ENCODE assay signal across 14 cellular contexts in the genomic region with DNA sequence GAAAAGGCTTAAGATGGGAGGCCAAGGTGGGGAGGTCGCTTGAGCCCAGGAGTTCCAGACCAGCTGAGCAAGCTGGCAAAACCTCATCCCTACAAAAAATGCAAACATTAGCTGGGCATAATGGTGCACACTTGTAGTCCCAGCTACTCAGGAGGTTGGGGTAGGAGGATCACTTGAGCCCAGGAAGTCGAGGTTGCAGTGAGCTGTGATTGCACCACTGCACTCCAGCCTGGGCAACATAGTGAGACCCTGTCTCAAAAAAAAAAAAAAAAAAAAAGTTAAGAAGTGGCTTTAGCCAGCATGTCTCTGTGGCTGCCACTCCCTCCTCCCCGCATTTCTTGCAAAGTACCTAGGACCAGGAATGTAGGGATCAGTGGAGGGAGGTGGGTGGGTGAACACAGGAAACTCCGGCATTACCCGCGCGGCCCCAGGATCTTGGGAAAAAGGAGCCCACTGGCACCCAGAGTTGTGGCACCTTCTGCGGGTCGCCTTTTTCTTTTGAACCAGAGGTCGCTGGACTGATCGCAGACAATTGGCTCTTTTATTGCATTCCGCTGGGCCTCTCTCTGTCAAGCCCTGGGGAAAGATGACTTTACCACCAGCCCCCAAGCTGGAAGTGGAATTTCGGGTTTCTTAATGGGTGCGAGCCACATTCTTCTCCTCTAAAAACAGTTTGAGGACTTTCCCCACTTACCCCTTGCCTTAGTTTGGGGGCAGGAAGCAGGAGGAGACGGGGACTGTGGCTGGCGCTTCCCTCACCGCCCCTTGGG. TPM values are rescaled to one million over a fixed set of nuclear protein-coding genes. Genes with fewer than 3 reads are reported as not detected.
A peak's percentile ranks its signal among the peaks of the same experiment; 100 is the strongest.
DNase-seq lines count a peak whose midpoint lies in the region; ATAC-seq, FAIRE-seq and TF ChIP-seq lines count a peak whose summit lies in the region.
"Had no signal": no experiment of that assay in that cellular context is flagged by ENCODE, and none has a peak within 500 bp of the region (broad histone marks: within the 10 kb centered on the region; RNA-seq: fewer than 3 reads in every experiment).

No MANE protein-coding gene starts in this region.

- intact Hi-C loops in K562 (cut with micrococcal nuclease), result no loop called here

- H3K79me2 ChIP-seq in K562 (ENCODE audit: control insufficient read depth, insufficient read depth, low read length), result no peaks in the 10 kb centered on the region

- no TSS peak for BruUV-seq in K562 (replicated peaks; lab: Mats Ljungman, UMichigan)

- H3K4me1 ChIP-seq in NT2/D1 (ENCODE audit: insufficient read depth, insufficient read length) (peaks cover 18% of the 10 kb centered on the region), K562 (replicated peaks in 1 of 2; ENCODE audit: control insufficient read depth in 2 of 2, insufficient read depth in 2 of 2, low read length in 2 of 2) (peaks cover 23 to 60% of the 10 kb centered on the region in 2 experiments)

- in situ Hi-C loops in K562 (cut with MboI), result no loop called here

- CTCF ChIA-PET in K562 (lab: Yijun Ruan, JAX; ENCODE audit: low intra/inter-chr PET ratio), result no interaction called here

- no peak for TF ChIP-seq POLR2A in K562 (conservative IDR thresholded peaks at IDR 0.05)

- no peaks in the 10 kb centered on the region for H3K9me3 Mint-ChIP-seq in T-helper 2 cell treated with Interferon-gamma antibody and Interleukin-4, amounts not matched to agents 5 μg/mL and 100 μg/mL, for 36 hours
- H3K9me3 Mint-ChIP-seq in neural crest cell, result no peaks in the 10 kb centered on the region

- H3K9ac ChIP-seq in NT2/D1 (ENCODE audit: insufficient read length, low read depth), result peak overlapping the region; percentile 64
- H3K9ac ChIP-seq in K562 (ENCODE audit: insufficient read depth in 1 of 2, low read depth in 2 of 2, low read length in 2 of 2), result no peak overlapping the region; a peak in 1 of 4 replicates

- no peak for ATAC-seq in K562
- no peak for ATAC-seq in HG02885 (IDR thresholded peaks at IDR 0.05; ENCODE audit: poor library complexity, unreplicated experiment)
- no peak for ATAC-seq in HG03439 (IDR thresholded peaks at IDR 0.05; ENCODE audit: unreplicated experiment)

- H3K4me3 Mint-ChIP-seq in T-helper 2 cell treated with Interferon-gamma antibody and Interleukin-4, amounts not matched to agents 5 μg/mL and 100 μg/mL, for 36 hours, result peak overlapping the region; percentile 70
- peak overlapping the region; percentile 90 for H3K4me3 Mint-ChIP-seq in neural crest cell

- H3K27me3 Mint-ChIP-seq in T-helper 2 cell treated with Interferon-gamma antibody and Interleukin-4, amounts not matched to agents 5 μg/mL and 100 μg/mL, for 36 hours (ENCODE audit: low read depth), result peaks cover 30% of the 10 kb centered on the region
- peaks cover 39% of the 10 kb centered on the region for H3K27me3 Mint-ChIP-seq in neural crest cell (ENCODE audit: low read depth)

- H3K4me2 ChIP-seq in K562 (ENCODE audit: insufficient read depth, low read length), result no peak overlapping the region

- H3K4me3 ChIP-seq in NT2/D1 (ENCODE audit: insufficient read length, low read depth) (peak overlapping the region; percentile 32), K562 (no peak overlapping the region)

- POLR2A ChIA-PET in K562 (lab: Yijun Ruan, JAX), result interaction anchor here (0.5 kb wide), 1 partner anchor 9 kb away, joined by 3 read pairs; no protein-coding TSS in a partner anchor

- no peak for TF ChIP-seq RAD21 in K562 (CRISPR knock-in tag; conservative IDR thresholded peaks at IDR 0.05 in 1 of 2, IDR thresholded peaks at IDR 0.05 in 1 of 2)

- H3K27ac Mint-ChIP-seq in T-helper 2 cell treated with Interferon-gamma antibody and Interleukin-4, amounts not matched to agents 5 μg/mL and 100 μg/mL, for 36 hours, result no peak overlapping the region
- H3K27ac Mint-ChIP-seq in neural crest cell (ENCODE audit: unreplicated experiment), result peak overlapping the region; percentile 37

- H2AFZ ChIP-seq in K562 (ENCODE audit: low read depth, low read length), result no peak overlapping the region

- H3K9me1 ChIP-seq in K562 (ENCODE audit: control insufficient read depth, insufficient read depth, low read length), result no peaks in the 10 kb centered on the region

- H3K36me3 Mint-ChIP-seq in T-helper 2 cell treated with Interferon-gamma antibody and Interleukin-4, amounts not matched to agents 5 μg/mL and 100 μg/mL, for 36 hours (ENCODE audit: low read depth), result peaks cover 9% of the 10 kb centered on the region
- peaks cover 2% of the 10 kb centered on the region for H3K36me3 Mint-ChIP-seq in neural crest cell (ENCODE audit: low read depth)

- H3K36me3 ChIP-seq in NT2/D1 (ENCODE audit: insufficient read depth, insufficient read length, low read length), result peaks cover 32% of the 10 kb centered on the region
- peaks cover 38% of the 10 kb centered on the region; the same call in 2 of the 3 replicates for H3K36me3 ChIP-seq in K562 (ENCODE audit: control insufficient read depth, insufficient read depth, low read length)

- 81% methylated on average over 16 of the region's 17 CpGs for WGBS in K562 (ENCODE audit: insufficient coverage, low coverage, missing lambda C conversion rate)

- peaks cover 14% of the 10 kb centered on the region for H3K4me1 Mint-ChIP-seq in T-helper 2 cell treated with Interferon-gamma antibody and Interleukin-4, amounts not matched to agents 5 μg/mL and 100 μg/mL, for 36 hours (ENCODE audit: low read depth)
- H3K4me1 Mint-ChIP-seq in neural crest cell, result peaks cover 33% of the 10 kb centered on the region

- H4K20me1 ChIP-seq in K562 (replicated peaks; ENCODE audit: control insufficient read depth, insufficient read depth, low read length), result peaks cover 12% of the 10 kb centered on the region

- H3K9me3 ChIP-seq in NT2/D1 (ENCODE audit: insufficient read depth, low read length) (no peaks in the 10 kb centered on the region), K562 (replicated peaks; ENCODE audit: control insufficient read depth, insufficient read depth, low read depth, low read length) (no peaks in the 10 kb centered on the region)

- H3K27ac ChIP-seq in K562 (ENCODE audit: extremely low read depth, low read depth, low read length), result no peak overlapping the region

- TF ChIP-seq EP300 in K562 (IDR thresholded peaks at IDR 0.05; ENCODE audit: low read length), result no peak

- DNase-seq in T-helper 2 cell treated with Interferon-gamma antibody and Interleukin-4, amounts not matched to agents 5 μg/mL and 100 μg/mL, for 36 hours (ENCODE audit: low spot score), result no peak
- DNase-seq in T-helper 2 cell (no peak), NT2/D1 (ENCODE audit: low read depth, low spot score) (no peak), K562 (ENCODE audit: extremely low read depth in 1 of 4, low spot score in 3 of 4) (no peak), neural crest cell (ENCODE audit: low read depth, low spot score) (no peak), GM19238 (ENCODE audit: insufficient read length, low spot score) (no peak)
- DNase-seq: effector memory CD4-positive, alpha-beta T cell; GF-D8 had no signal

- no peak for TF ChIP-seq CTCF in K562 (IDR thresholded peaks at IDR 0.05 in 2 of 3, conservative IDR thresholded peaks at IDR 0.05 in 1 of 3; ENCODE audit: insufficient read depth in 2 of 3, low read depth in 1 of 3, low read length in 3 of 3)
- TF ChIP-seq CTCF in neural crest cell (conservative IDR thresholded peaks at IDR 0.05), result no peak

- peaks cover 9% of the 10 kb centered on the region for H3K27me3 ChIP-seq in NT2/D1 (ENCODE audit: insufficient read depth, insufficient read length)
- H3K27me3 ChIP-seq in K562 (ENCODE audit: control insufficient read depth in 2 of 2, insufficient read depth in 2 of 2, low read length in 2 of 2), result peaks cover 3 to 15% of the 10 kb centered on the region in 2 experiments; a peak in 2 of 5 replicates

- peak; percentile 46 for FAIRE-seq in K562 (lab: Jason Lieb, UNC)
- FAIRE-seq: A204.1, H54 had no signal

RNA-seq across cellular contexts. Expression of a gene that starts 3.5 kb away (rescaled TPM):
- total RNA-seq in K562 (2011; cell fraction: chromatin; rRNA removed; ENCODE audit: low replicate concordance), result 0.81 and 4.0 TPM in 2 replicates
- total RNA-seq in K562 (2011; cell fraction: nucleolus; rRNA removed), result 3.8 and 7.2 TPM in 2 replicates
- 1.1 and 2.2 TPM in 2 replicates for total RNA-seq in K562 (2011; cell fraction: nucleoplasm; rRNA removed)
- total RNA-seq in K562 (2014; rRNA removed), result 1.8 and 2.8 TPM in 2 replicates
- 0.19 and 0.22 TPM in 2 replicates for total RNA-seq in K562 (2014; rRNA removed; fragmentation: Illumina TruSeq; extraction: Trizol)
- total RNA-seq in K562 (2015; rRNA removed; fragmentation: Illumina TruSeq; extraction: Trizol), result 0.40 and 0.45 TPM in 2 replicates
- total RNA-seq in K562 (2021), result 4.2 and 5.7 TPM in 2 replicates
- 0.14 and 0.23 TPM in 2 replicates for polyA plus RNA-seq in K562 (2011; rRNA removed)
- polyA plus RNA-seq in K562 (2011; cell fraction: cytosol; rRNA removed), result 0.10 and 1.1 TPM in 2 replicates
- polyA plus RNA-seq in K562 (2011; cell fraction: nucleus; rRNA removed), result 0.65 and 2.1 TPM in 2 replicates
- polyA plus RNA-seq in K562 (2012), result 1.6 and 7.3 TPM in 2 replicates
- 0.34 and 0.79 TPM in 2 replicates for polyA plus RNA-seq in K562 (2014; fragmentation: Illumina TruSeq; extraction: Trizol)
- polyA plus RNA-seq in K562 (2014; fragmentation: Nextera tagmentation; extraction: Ambion mirVana), result under 1 TPM; 0.03 to 0.08 TPM
- polyA plus RNA-seq in K562 (2014; rRNA removed), result 1.4 and 1.7 TPM in 2 replicates
- not detected in 2 replicates for polyA minus RNA-seq in K562 (2011; rRNA and poly(A)+ RNA removed)
- 0.73 and 1.7 TPM in 2 replicates for polyA minus RNA-seq in K562 (2011; cell fraction: cytosol; rRNA and poly(A)+ RNA removed)
- polyA minus RNA-seq in K562 (2011; cell fraction: nucleus; rRNA and poly(A)+ RNA removed), result 0.89 and 0.94 TPM in 2 replicates
- 8.7 and 9.1 TPM in 2 replicates for total RNA-seq in neural crest cell
- total RNA-seq: myocyte had no signal

RNA-seq across cellular contexts. Expression of a gene that starts 7.6 kb away (rescaled TPM):
- total RNA-seq in K562 (2011; cell fraction: chromatin; rRNA removed; ENCODE audit: low replicate concordance), result 16.8 and 29.1 TPM in 2 replicates
- total RNA-seq in K562 (2011; cell fraction: nucleolus; rRNA removed), result 29.0 and 30.9 TPM in 2 replicates
- total RNA-seq in K562 (2011; cell fraction: nucleoplasm; rRNA removed), result 25.1 and 27.9 TPM in 2 replicates
- total RNA-seq in K562 (2014; rRNA removed), result 149 and 163 TPM in 2 replicates
- 68.6 and 77.7 TPM in 2 replicates for total RNA-seq in K562 (2014; rRNA removed; fragmentation: Illumina TruSeq; extraction: Trizol)
- 71.8 and 71.9 TPM in 2 replicates for total RNA-seq in K562 (2015; rRNA removed; fragmentation: Illumina TruSeq; extraction: Trizol)
- total RNA-seq in K562 (2021), result 89.4 and 91.2 TPM in 2 replicates
- polyA plus RNA-seq in K562 (2011; rRNA removed), result 113 and 121 TPM in 2 replicates
- polyA plus RNA-seq in K562 (2011; cell fraction: cytosol; rRNA removed), result 106 and 108 TPM in 2 replicates
- 56.4 and 60.9 TPM in 2 replicates for polyA plus RNA-seq in K562 (2011; cell fraction: nucleus; rRNA removed)
- 106 and 166 TPM in 2 replicates for polyA plus RNA-seq in K562 (2012)
- polyA plus RNA-seq in K562 (2014; fragmentation: Illumina TruSeq; extraction: Trizol), result 79.8 and 104 TPM in 2 replicates
- polyA plus RNA-seq in K562 (2014; fragmentation: Nextera tagmentation; extraction: Ambion mirVana), result 10 to 100 TPM in 1 of 2 experiments, 1 to 10 TPM in 1; 4.4 to 13.6 TPM
- 125 and 188 TPM in 2 replicates for polyA plus RNA-seq in K562 (2014; rRNA removed)
- 53.4 and 71.7 TPM in 2 replicates for polyA minus RNA-seq in K562 (2011; rRNA and poly(A)+ RNA removed)
- 25.1 and 29.0 TPM in 2 replicates for polyA minus RNA-seq in K562 (2011; cell fraction: cytosol; rRNA and poly(A)+ RNA removed)
- 5.1 and 9.2 TPM in 2 replicates for polyA minus RNA-seq in K562 (2011; cell fraction: nucleus; rRNA and poly(A)+ RNA removed)
- total RNA-seq in neural crest cell, result 78.8 and 90.1 TPM in 2 replicates

RNA-seq across cellular contexts. Expression of a gene that starts 18.2 kb away (rescaled TPM):
- not detected in 2 replicates for total RNA-seq in K562 (2011; cell fraction: chromatin; rRNA removed; ENCODE audit: low replicate concordance)
- not detected in 2 replicates for total RNA-seq in K562 (2011; cell fraction: nucleolus; rRNA removed)
- total RNA-seq in K562 (2011; cell fraction: nucleoplasm; rRNA removed), result not detected in 2 replicates
- total RNA-seq in K562 (2014; rRNA removed) (not detected in 2 replicates), K562 (2014; rRNA removed; fragmentation: Illumina TruSeq; extraction: Trizol) (not detected in 2 replicates), K562 (2015; rRNA removed; fragmentation: Illumina TruSeq; extraction: Trizol) (not detected in 2 replicates), K562 (2021) (not detected in 2 replicates), neural crest cell (0.70 and 1.7 TPM in 2 replicates)
- polyA plus RNA-seq in K562 (2011; rRNA removed) (not detected in 2 replicates), K562 (2014; fragmentation: Illumina TruSeq; extraction: Trizol) (not detected in 2 replicates), K562 (2014; fragmentation: Nextera tagmentation; extraction: Ambion mirVana) (under 1 TPM in 1 of 2 experiments, not detected in 1; 0.04 TPM), K562 (2014; rRNA removed) (not detected in 2 replicates)
- not detected in 2 replicates for polyA plus RNA-seq in K562 (2011; cell fraction: cytosol; rRNA removed)
- polyA plus RNA-seq in K562 (2011; cell fraction: nucleus; rRNA removed), result 0.07 TPM in 1 of 2 replicates, not detected in the other
- polyA plus RNA-seq in K562 (2012), result 0.07 and 0.08 TPM in 2 replicates
- polyA minus RNA-seq in K562 (2011; rRNA and poly(A)+ RNA removed), result not detected in 2 replicates
- not detected in 2 replicates for polyA minus RNA-seq in K562 (2011; cell fraction: cytosol; rRNA and poly(A)+ RNA removed)
- polyA minus RNA-seq in K562 (2011; cell fraction: nucleus; rRNA and poly(A)+ RNA removed), result not detected in 2 replicates
- total RNA-seq: myocyte had no signal

RNA-seq across cellular contexts. Expression of a gene that starts 35.0 kb away (rescaled TPM):
- total RNA-seq in K562 (2011; cell fraction: chromatin; rRNA removed; ENCODE audit: low replicate concordance), result 3.1 and 8.6 TPM in 2 replicates
- 5.8 and 14.3 TPM in 2 replicates for total RNA-seq in K562 (2011; cell fraction: nucleolus; rRNA removed)
- total RNA-seq in K562 (2011; cell fraction: nucleoplasm; rRNA removed), result 5.1 and 8.0 TPM in 2 replicates
- total RNA-seq in K562 (2014; rRNA removed) (0.73 and 0.91 TPM in 2 replicates), K562 (2014; rRNA removed; fragmentation: Illumina TruSeq; extraction: Trizol) (0.44 and 0.67 TPM in 2 replicates), K562 (2015; rRNA removed; fragmentation: Illumina TruSeq; extraction: Trizol) (0.22 and 0.23 TPM in 2 replicates), K562 (2021) (0.98 and 1.3 TPM in 2 replicates), neural crest cell (0.07 TPM in 1 of 2 replicates, not detected in the other)
- polyA plus RNA-seq in K562 (2011; rRNA removed) (2.2 and 4.8 TPM in 2 replicates), K562 (2014; fragmentation: Illumina TruSeq; extraction: Trizol) (1.0 and 1.1 TPM in 2 replicates), K562 (2014; fragmentation: Nextera tagmentation; extraction: Ambion mirVana) (1 to 10 TPM in 1 of 2 experiments, under 1 TPM in 1; 0.89 to 1.6 TPM), K562 (2014; rRNA removed) (0.54 and 0.62 TPM in 2 replicates)
- polyA plus RNA-seq in K562 (2011; cell fraction: cytosol; rRNA removed), result 3.0 and 10.7 TPM in 2 replicates
- 1.2 and 5.4 TPM in 2 replicates for polyA plus RNA-seq in K562 (2011; cell fraction: nucleus; rRNA removed)
- 2.2 and 4.3 TPM in 2 replicates for polyA plus RNA-seq in K562 (2012)
- 1.5 and 6.2 TPM in 2 replicates for polyA minus RNA-seq in K562 (2011; rRNA and poly(A)+ RNA removed)
- polyA minus RNA-seq in K562 (2011; cell fraction: cytosol; rRNA and poly(A)+ RNA removed), result 5.0 and 5.4 TPM in 2 replicates
- polyA minus RNA-seq in K562 (2011; cell fraction: nucleus; rRNA and poly(A)+ RNA removed), result 0.44 and 1.6 TPM in 2 replicates

RNA-seq across cellular contexts. Expression of a gene that starts 39.0 kb away (rescaled TPM):
- total RNA-seq in K562 (2011; cell fraction: chromatin; rRNA removed; ENCODE audit: low replicate concordance), result not detected in 2 replicates
- not detected in 2 replicates for total RNA-seq in K562 (2011; cell fraction: nucleolus; rRNA removed)
- not detected in 2 replicates for total RNA-seq in K562 (2011; cell fraction: nucleoplasm; rRNA removed)
- not detected in 2 replicates for total RNA-seq in K562 (2014; rRNA removed)
- total RNA-seq in K562 (2014; rRNA removed; fragmentation: Illumina TruSeq; extraction: Trizol), result not detected in 2 replicates
- total RNA-seq in K562 (2015; rRNA removed; fragmentation: Illumina TruSeq; extraction: Trizol), result not detected in 2 replicates
- not detected in 2 replicates for total RNA-seq in K562 (2021)
- polyA plus RNA-seq in K562 (2011; rRNA removed), result 0.07 and 0.13 TPM in 2 replicates
- not detected in 2 replicates for polyA plus RNA-seq in K562 (2011; cell fraction: cytosol; rRNA removed)
- 0.14 and 0.15 TPM in 2 replicates for polyA plus RNA-seq in K562 (2011; cell fraction: nucleus; rRNA removed)
- 0.03 TPM in 1 of 2 replicates, not detected in the other for polyA plus RNA-seq in K562 (2012)
- not detected in 2 replicates for polyA plus RNA-seq in K562 (2014; fragmentation: Illumina TruSeq; extraction: Trizol)
- under 1 TPM; 0.07 to 0.17 TPM for polyA plus RNA-seq in K562 (2014; fragmentation: Nextera tagmentation; extraction: Ambion mirVana)
- not detected in 2 replicates for polyA plus RNA-seq in K562 (2014; rRNA removed)
- not detected in 2 replicates for polyA minus RNA-seq in K562 (2011; rRNA and poly(A)+ RNA removed)
- not detected in 2 replicates for polyA minus RNA-seq in K562 (2011; cell fraction: cytosol; rRNA and poly(A)+ RNA removed)
- polyA minus RNA-seq in K562 (2011; cell fraction: nucleus; rRNA and poly(A)+ RNA removed), result 0.56 TPM in 1 of 2 replicates, not detected in the other
- total RNA-seq in neural crest cell, result not detected in 2 replicates
- total RNA-seq: myocyte had no signal
- polyA plus RNA-seq: adipose tissue had no signal
